16 cellular contexts compared by ENCODE assay signal in the genomic region with DNA sequence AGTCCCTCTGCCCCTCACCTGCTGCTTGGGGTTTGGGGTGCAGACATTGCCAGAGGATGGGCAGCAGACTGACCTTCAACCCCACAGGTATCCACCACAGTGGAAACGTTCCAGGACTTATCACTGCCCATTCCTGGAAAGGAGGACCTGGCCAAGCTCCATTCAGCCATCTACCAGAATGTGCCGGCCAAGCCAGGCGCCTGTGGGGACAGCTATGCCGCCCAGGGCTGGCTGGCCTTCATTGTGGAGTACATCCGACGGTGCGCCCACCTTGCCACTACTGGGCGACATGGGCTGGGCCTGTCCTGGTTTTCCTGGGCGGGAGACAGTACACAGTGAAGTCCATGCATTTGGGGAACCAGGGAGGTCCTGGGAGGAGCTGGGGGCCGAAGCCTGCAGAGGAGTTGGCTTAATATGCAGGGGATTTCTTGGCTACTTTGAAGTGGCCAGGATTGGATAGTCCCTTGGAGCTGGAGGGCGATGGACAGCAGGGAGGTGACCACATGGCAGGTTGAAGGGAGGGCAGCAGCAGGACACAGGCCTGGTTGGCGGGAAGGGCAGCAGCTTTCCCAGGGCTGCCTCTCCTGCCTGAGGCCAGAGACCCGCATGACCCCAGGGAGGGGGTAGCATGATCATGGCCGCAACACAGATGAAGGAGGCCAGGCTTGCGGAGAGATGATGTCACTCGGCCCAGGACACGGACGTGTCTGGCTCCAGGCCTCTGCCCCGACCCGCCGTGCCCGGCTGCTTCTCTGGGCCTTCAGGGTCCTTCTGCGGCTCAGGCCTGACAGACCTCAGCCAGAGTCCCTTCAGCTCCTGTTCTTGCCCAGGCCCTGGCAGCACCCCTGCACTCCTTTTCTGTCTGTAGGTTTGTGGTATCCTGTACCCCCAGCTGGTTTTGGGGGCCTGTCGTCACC. TPM values are rescaled to one million over a fixed set of nuclear protein-coding genes. Genes with fewer than 3 reads are reported as not detected.
DNase-seq lines count a peak whose midpoint lies in the region; ATAC-seq, FAIRE-seq and TF ChIP-seq lines count a peak whose summit lies in the region.
"Had no signal": no experiment of that assay in that cellular context is flagged by ENCODE, and none has a peak within 500 bp of the region (broad histone marks: within the 10 kb centered on the region; RNA-seq: fewer than 3 reads in every experiment).

No MANE protein-coding gene starts in this region.

- FAIRE-seq in kidney (lab: Jason Lieb, UNC) = no peak
- FAIRE-seq: bronchial epithelial cell had no signal

- H3K4me1 ChIP-seq in heart left ventricle (peaks cover 0 to 18% (median 0%) of the 10 kb centered on the region in 12 donors), right atrium auricular region (peaks cover 0 to 8% of the 10 kb centered on the region in 2 donors), kidney (ENCODE audit: control insufficient read depth in 1 of 2, insufficient read depth in 1 of 2, low read depth in 1 of 2, low read length in 2 of 2) (no peaks in the 10 kb centered on the region), stomach (peaks cover 0 to 7% (median 0%) of the 10 kb centered on the region in 4 donors)
- H3K4me1 ChIP-seq: foreskin keratinocyte, suprapubic skin had no signal

- no peak overlapping the region for H3K9ac ChIP-seq in kidney (ENCODE audit: low read length in 2 of 2)

- no peaks in the 10 kb centered on the region for H3K9me3 ChIP-seq in heart left ventricle
- H3K9me3 ChIP-seq in right atrium auricular region = no peaks in the 10 kb centered on the region
- no peaks in the 10 kb centered on the region for H3K9me3 ChIP-seq in kidney (ENCODE audit: control insufficient read depth in 1 of 2, low read length in 2 of 2)
- H3K9me3 ChIP-seq in stomach = no peaks in the 10 kb centered on the region
- H3K9me3 ChIP-seq: suprapubic skin had no signal

- DNase-seq in heart left ventricle (no peak), right atrium auricular region (ENCODE audit: low spot score) (no peak), kidney (peak; percentile 70), stomach (no peak), NCI-H748 (lab: John Stamatoyannopoulos, UW; ENCODE audit: unreplicated experiment) (no peak), GM03348 (ENCODE audit: low spot score) (no peak)
- DNase-seq in activated T-cell treated with anti-CD3 and anti-CD28 coated beads, Interleukin-2, amount 50 U/mL, for 48 hours = peak; percentile 18 to 24
- DNase-seq: endodermal cell, KG1, mesendoderm, NCI-H1436 had no signal

- WGBS in heart left ventricle, 4 donors = 77 to 86% (median 83%) methylated on average over 20 to 24 of the region's 24 CpGs
- WGBS in stomach, 5 donors = 90 to 97% (median 92%) methylated on average over 18 to 24 of the region's 24 CpGs

- TF ChIP-seq EP300 in stomach (IDR thresholded peaks at IDR 0.05) = no peak

- H3K27me3 ChIP-seq in heart left ventricle = no peaks in the 10 kb centered on the region
- H3K27me3 ChIP-seq in right atrium auricular region = no peaks in the 10 kb centered on the region
- H3K27me3 ChIP-seq in stomach = no peaks in the 10 kb centered on the region
- H3K27me3 ChIP-seq: foreskin keratinocyte, suprapubic skin had no signal

- intact Hi-C loops in heart left ventricle (cut with DNase I) (no loop called here), kidney (cut with DNase I) (no loop called here), stomach (cut with DNase I; ENCODE audit: low total_unique reads) (no loop called here)

- H3K27ac ChIP-seq in heart left ventricle (peak overlapping the region in 2 of 12 donors; percentile 13 to 59), right atrium auricular region (no peak overlapping the region), kidney (ENCODE audit: low read depth in 2 of 2, low read length in 2 of 2) (no peak overlapping the region), stomach (peak overlapping the region in 3 of 5 donors; percentile 21 to 67 (median 26))
- H3K27ac ChIP-seq: foreskin keratinocyte, suprapubic skin had no signal

- TF ChIP-seq CTCF in heart left ventricle (IDR thresholded peaks at IDR 0.05) (no peak), right atrium auricular region (IDR thresholded peaks at IDR 0.05) (no peak), kidney (IDR thresholded peaks at IDR 0.05; ENCODE audit: borderline replicate concordance, extremely low read depth, insufficient read depth) (no peak), stomach (IDR thresholded peaks at IDR 0.05) (no peak)

- no peak for TF ChIP-seq POLR2A in heart left ventricle (IDR thresholded peaks at IDR 0.05)
- TF ChIP-seq POLR2A in stomach (IDR thresholded peaks at IDR 0.05) = no peak

- H3K4me3 ChIP-seq in heart left ventricle (peak overlapping the region in 1 of 12 donors; percentile 2), right atrium auricular region (no peak overlapping the region), kidney (ENCODE audit: low read length in 2 of 2) (no peak overlapping the region), stomach (no peak overlapping the region)
- H3K4me3 ChIP-seq: suprapubic skin had no signal

- H3K36me3 ChIP-seq in heart left ventricle (peaks cover 0 to 48% (median 38%) of the 10 kb centered on the region in 9 donors), right atrium auricular region (peaks cover 30% of the 10 kb centered on the region), kidney (ENCODE audit: control insufficient read depth in 1 of 2, insufficient read depth in 2 of 2, low read length in 2 of 2) (peaks cover 9 to 24% of the 10 kb centered on the region in 2 donors), stomach (peaks cover 16 to 63% (median 59%) of the 10 kb centered on the region in 4 donors)

- peak in 3 of 4 donors; percentile 44 to 64 (median 50) for ATAC-seq in heart left ventricle
- no peak for ATAC-seq in GM18907 (IDR thresholded peaks at IDR 0.05; ENCODE audit: unreplicated experiment)
- ATAC-seq: HCT116 had no signal

RNA-seq across cellular contexts. Expression of a gene that starts 34.6 kb away (rescaled TPM):
- total RNA-seq in heart left ventricle (10 to 100 TPM in 7 of 9 donors, 1 to 10 TPM in 2; 9.5 to 19.7 (median 13.1) TPM), right atrium auricular region (10 to 100 TPM; 12.9 to 14.5 TPM), kidney (28.8 TPM), stomach (10 to 100 TPM in 3 of 5 donors, 1 to 10 TPM in 2; 7.3 to 52.1 (median 16.9) TPM)
- polyA plus RNA-seq in heart left ventricle (10 to 100 TPM in 1 of 2 donors, 1 to 10 TPM in 1; 9.4 to 12.1 TPM), kidney (ENCODE audit: insufficient read depth, low read depth, low replicate concordance) (22.8 TPM), stomach (10 to 100 TPM; 15.9 to 32.4 (median 17.3) TPM)

RNA-seq across cellular contexts. Expression of a gene that starts 34.8 kb away (rescaled TPM):
- 10 to 100 TPM; 28.4 to 54.8 (median 32.5) TPM for total RNA-seq in heart left ventricle
- polyA plus RNA-seq in heart left ventricle = 10 to 100 TPM; 36.0 to 69.2 TPM
- total RNA-seq in right atrium auricular region = 10 to 100 TPM; 43.1 to 67.2 TPM
- total RNA-seq in kidney = 39.7 TPM
- 62.1 TPM for polyA plus RNA-seq in kidney (ENCODE audit: insufficient read depth, low read depth, low replicate concordance)
- 10 to 100 TPM; 18.7 to 62.0 (median 31.7) TPM for total RNA-seq in stomach
- 10 to 100 TPM; 54.5 to 67.5 (median 55.3) TPM for polyA plus RNA-seq in stomach

RNA-seq across cellular contexts. Expression of a gene that starts 45.9 kb away (rescaled TPM):
- 10 to 100 TPM; 11.0 to 27.3 (median 15.7) TPM for total RNA-seq in heart left ventricle
- 10 to 100 TPM; 10.5 to 23.3 TPM for polyA plus RNA-seq in heart left ventricle
- 10 to 100 TPM; 16.1 to 31.9 TPM for total RNA-seq in right atrium auricular region
- 29.2 TPM for total RNA-seq in kidney
- polyA plus RNA-seq in kidney (ENCODE audit: insufficient read depth, low read depth, low replicate concordance) = 24.6 TPM
- total RNA-seq in stomach = 10 to 100 TPM in 4 of 5 donors, 1 to 10 TPM in 1; 6.4 to 77.6 (median 28.1) TPM
- polyA plus RNA-seq in stomach = 10 to 100 TPM; 13.9 to 18.3 (median 16.6) TPM

Comparison
In these comparisons a context has a peak if more than half of its experiments do, and no peak if none do; other contexts are left out.
1. DNase-seq: peak in activated T-cell treated with anti-CD3 and anti-CD28 coated beads, Interleukin-2, amount 50 U/mL, for 48 hours (2 of 2) and kidney (single experiment); none in heart left ventricle (0 of 5), right atrium auricular region (single experiment), stomach (single experiment), NCI-H748 (single experiment) and GM03348 (single experiment).
2. H3K27ac ChIP-seq: peak in stomach (3 of 5); none in right atrium auricular region (0 of 2) and kidney (0 of 2).